8 cellular contexts compared by ENCODE assay signal in genomic region chr19:33520844-33521479, GRCh38. TPM values are rescaled to one million over a fixed set of nuclear protein-coding genes. Genes with fewer than 3 reads are reported as not detected.
A peak's percentile ranks its signal among the peaks of the same experiment; 100 is the strongest.
DNase-seq lines count a peak whose midpoint lies in the region; ATAC-seq lines count a peak whose summit lies in the region.

No MANE protein-coding gene starts in this region.

- H3K27ac ChIP-seq in iPS-18a (ENCODE audit: low read length) = no peak overlapping the region

- H3K9ac ChIP-seq in iPS-18a (ENCODE audit: low read length) = peak overlapping the region; percentile 57

- ATAC-seq in stimulated activated naive B cell treated with anti-CD40 and anti-IgM and Interleukin-4, amounts not matched to agents 10 μg/mL and 1 μg/mL and 100 μg/mL, for 72 hours (replicated peaks) = no peak
- ATAC-seq in GM18861 (IDR thresholded peaks at IDR 0.05; ENCODE audit: unreplicated experiment) (no peak), HG03139 (IDR thresholded peaks at IDR 0.05; ENCODE audit: unreplicated experiment) (no peak)

- no peaks in the 10 kb centered on the region for H3K27me3 ChIP-seq in iPS-18a (ENCODE audit: control insufficient read depth, insufficient read depth, low read length)

- peak overlapping the region; percentile 79 for H3K4me3 ChIP-seq in iPS-18a (ENCODE audit: low read length)

- peak overlapping the region; percentile 81 for H3K4me3 Mint-ChIP-seq in activated CD4-positive, alpha-beta memory T cell treated with anti-CD3 and anti-CD28 coated beads for 36 hours
- H3K4me3 Mint-ChIP-seq in stimulated activated naive B cell treated with anti-CD40 and anti-IgM and Interleukin-4, amounts not matched to agents 10 μg/mL and 1 μg/mL and 100 μg/mL, for 72 hours = peak overlapping the region; percentile 92 to 94

- H3K4me1 ChIP-seq in iPS-18a (ENCODE audit: control insufficient read depth, low read depth, low read length) = peaks cover 8% of the 10 kb centered on the region

- no peaks in the 10 kb centered on the region for H3K9me3 Mint-ChIP-seq in activated CD4-positive, alpha-beta memory T cell treated with anti-CD3 and anti-CD28 coated beads for 36 hours
- H3K9me3 Mint-ChIP-seq in stimulated activated naive B cell treated with anti-CD40 and anti-IgM and Interleukin-4, amounts not matched to agents 10 μg/mL and 1 μg/mL and 100 μg/mL, for 72 hours = no peaks in the 10 kb centered on the region

- CTCF ChIA-PET in activated CD4-positive, alpha-beta memory T cell treated with anti-CD3 and anti-CD28 coated beads for 36 hours (lab: Charles Lee) = interaction anchor here (0.8 kb wide), 1 partner anchor 257 kb away, joined by 4 read pairs; no protein-coding TSS in a partner anchor

- no peaks in the 10 kb centered on the region for H3K36me3 Mint-ChIP-seq in activated CD4-positive, alpha-beta memory T cell treated with anti-CD3 and anti-CD28 coated beads for 36 hours
- no peaks in the 10 kb centered on the region for H3K36me3 Mint-ChIP-seq in stimulated activated naive B cell treated with anti-CD40 and anti-IgM and Interleukin-4, amounts not matched to agents 10 μg/mL and 1 μg/mL and 100 μg/mL, for 72 hours

- POLR2A ChIA-PET in activated CD4-positive, alpha-beta memory T cell treated with anti-CD3 and anti-CD28 coated beads for 36 hours (lab: Charles Lee) = interaction anchor here (1.0 to 1.1 kb wide), 2 partner anchors 21 to 276 kb away, joined by 3 read pairs; partner anchors contain the start of gene KCTD15

- intact Hi-C loops in activated CD4-positive, alpha-beta memory T cell treated with anti-CD3 and anti-CD28 coated beads for 36 hours (cut with micrococcal nuclease) = loop anchor here (2.0 to 5.0 kb wide), 2 partner anchors 344 to 549 kb away; partner anchors contain the start of genes CEP89 and FAAP24

- DNase-seq in NCI-H510A treated with DMSO at 0.1 percent for 48 hours (lab: John Stamatoyannopoulos, UW) (peak; percentile 6), NCI-H510A (lab: John Stamatoyannopoulos, UW) (no peak), NCI-H1105 treated with DMSO at 0.1 percent for 48 hours (lab: John Stamatoyannopoulos, UW) (no peak)
- DNase-seq in activated CD4-positive, alpha-beta memory T cell treated with anti-CD3 and anti-CD28 coated beads for 36 hours = no peak
- no peak for DNase-seq in stimulated activated naive B cell treated with anti-CD40 and anti-IgM and Interleukin-4, amounts not matched to agents 10 μg/mL and 1 μg/mL and 100 μg/mL, for 72 hours

- H3K4me1 Mint-ChIP-seq in activated CD4-positive, alpha-beta memory T cell treated with anti-CD3 and anti-CD28 coated beads for 36 hours (ENCODE audit: low read depth) = peaks cover 23% of the 10 kb centered on the region
- H3K4me1 Mint-ChIP-seq in stimulated activated naive B cell treated with anti-CD40 and anti-IgM and Interleukin-4, amounts not matched to agents 10 μg/mL and 1 μg/mL and 100 μg/mL, for 72 hours = peaks cover 21 to 35% of the 10 kb centered on the region in 2 donors

- H3K27me3 Mint-ChIP-seq in activated CD4-positive, alpha-beta memory T cell treated with anti-CD3 and anti-CD28 coated beads for 36 hours = no peaks in the 10 kb centered on the region
- no peaks in the 10 kb centered on the region for H3K27me3 Mint-ChIP-seq in stimulated activated naive B cell treated with anti-CD40 and anti-IgM and Interleukin-4, amounts not matched to agents 10 μg/mL and 1 μg/mL and 100 μg/mL, for 72 hours

- no peaks in the 10 kb centered on the region for H3K9me3 ChIP-seq in iPS-18a (ENCODE audit: control insufficient read depth, low read depth, low read length)

- no peaks in the 10 kb centered on the region for H3K36me3 ChIP-seq in iPS-18a (ENCODE audit: control insufficient read depth, low read depth, low read length)

- H3K27ac Mint-ChIP-seq in activated CD4-positive, alpha-beta memory T cell treated with anti-CD3 and anti-CD28 coated beads for 36 hours = no peak overlapping the region
- H3K27ac Mint-ChIP-seq in stimulated activated naive B cell treated with anti-CD40 and anti-IgM and Interleukin-4, amounts not matched to agents 10 μg/mL and 1 μg/mL and 100 μg/mL, for 72 hours = peak overlapping the region; percentile 84

RNA-seq across cellular contexts. Expression of gene PEPD, which starts 0.6 kb away (rescaled TPM):
- total RNA-seq in activated CD4-positive, alpha-beta memory T cell treated with anti-CD3 and anti-CD28 coated beads for 36 hours = 10 to 100 TPM; 29.3 to 30.6 TPM
